In genomic region chr22:24427500-24428164, GRCh38 we compare ENCODE assay signal across 8 cellular contexts. TPM values are rescaled to one million over a fixed set of nuclear protein-coding genes. Genes with fewer than 3 reads are reported as not detected.
DNase-seq lines count a peak whose midpoint lies in the region; ATAC-seq and TF ChIP-seq lines count a peak whose summit lies in the region.

ADORA2A (plus strand) TSS chr22:24427599; CDS start chr22:24433405, 5,806 bp downstream.

- TF ChIP-seq RAD21 in SK-N-SH (IDR thresholded peaks at IDR 0.05; ENCODE audit: low read length), result no peak

- H3K9me3 ChIP-seq in SK-N-SH, result no peaks in the 10 kb centered on the region

- no peaks in the 10 kb centered on the region for H3F3A ChIP-seq in SK-N-SH (replicated peaks; ENCODE audit: insufficient read depth)

- no peaks in the 10 kb centered on the region for H3K36me3 Mint-ChIP-seq in type B pancreatic cell

- no peak within 1 kb of the TSS for H2AFZ ChIP-seq in SK-N-SH (ENCODE audit: low read depth)

- H3K4me2 ChIP-seq in SK-N-SH, result no peak within 1 kb of the TSS

- H3K27ac Mint-ChIP-seq in type B pancreatic cell, result peak within 1 kb of the TSS; percentile 79

- H3K36me3 ChIP-seq in SK-N-SH (replicated peaks in 1 of 2; ENCODE audit: control insufficient read depth in 1 of 2, insufficient read depth in 2 of 2, low read length in 1 of 2), result no peaks in the 10 kb centered on the region

- no peak for TF ChIP-seq EP300 in SK-N-SH (IDR thresholded peaks at IDR 0.05; ENCODE audit: borderline replicate concordance in 1 of 2, low read depth in 1 of 2, low read length in 1 of 2)

- H3K79me2 ChIP-seq in SK-N-SH (ENCODE audit: insufficient read depth), result no peaks in the 10 kb centered on the region

- no peaks in the 10 kb centered on the region for H3K27me3 ChIP-seq in SK-N-SH (ENCODE audit: insufficient read depth)

- DNase-seq in SK-N-SH (peak; percentile 39), Kasumi-1 (lab: John Stamatoyannopoulos, UW) (peak; percentile 18 to 25), mucosa of gallbladder (ENCODE audit: low spot score) (peak; percentile 51), type B pancreatic cell (ENCODE audit: extremely low spot score, unreplicated experiment) (no peak), NCI-H82 treated with DMSO at 0.1 percent for 48 hours (lab: John Stamatoyannopoulos, UW; ENCODE audit: unreplicated experiment) (no peak)
- DNase-seq in activated T-cell treated with anti-CD3 and anti-CD28 coated beads, Interleukin-2, amount 50 U/mL, for 48 hours, result peak; percentile 84 to 87

- no peak within 1 kb of the TSS for H3K9ac ChIP-seq in SK-N-SH

- TF ChIP-seq CTCF in SK-N-SH (IDR thresholded peaks at IDR 0.05) (no peak), type B pancreatic cell (conservative IDR thresholded peaks at IDR 0.05) (no peak)

- H3K27me3 Mint-ChIP-seq in type B pancreatic cell, result peaks cover 27% of the 10 kb centered on the region

- H3K4me1 ChIP-seq in SK-N-SH (ENCODE audit: control insufficient read depth in 1 of 2, insufficient read depth in 2 of 2, low read depth in 1 of 2, low read length in 1 of 2), result peaks cover 8 to 78% of the 10 kb centered on the region in 2 experiments; a peak in 2 of 4 replicates

- H3K9me3 Mint-ChIP-seq in type B pancreatic cell, result no peaks in the 10 kb centered on the region

- no peaks in the 10 kb centered on the region for H4K20me1 ChIP-seq in SK-N-SH (ENCODE audit: insufficient read depth)

- no peaks in the 10 kb centered on the region for H3K9me2 ChIP-seq in SK-N-SH

- peaks cover 25% of the 10 kb centered on the region for H3K4me1 Mint-ChIP-seq in type B pancreatic cell (ENCODE audit: unreplicated experiment)

- CTCF ChIA-PET in SK-N-SH (lab: Yijun Ruan, JAX), result interaction anchor here (0.6 to 5.5 kb wide), 6 partner anchors 11 to 146 kb away, joined by 3 to 46 read pairs (median 4); no protein-coding TSS in a partner anchor

- 98% methylated on average over 11 of the region's 22 CpGs for WGBS in SK-N-SH (ENCODE audit: low lambda C conversion rate)

- H3K4me3 Mint-ChIP-seq in type B pancreatic cell, result peak within 1 kb of the TSS; percentile 41

- H3K27ac ChIP-seq in SK-N-SH (ENCODE audit: low read depth in 2 of 2, low read length in 1 of 2), result peak within 1 kb of the TSS in 1 of 2 experiments; percentile 89; a peak in 2 of 4 replicates

- H3K4me3 ChIP-seq in SK-N-SH (ENCODE audit: low read depth in 2 of 2, low read length in 1 of 2), result peak within 1 kb of the TSS in 1 of 2 experiments; percentile 6; a peak in 1 of 4 replicates

- POLR2A ChIA-PET in SK-N-SH (lab: Yijun Ruan, JAX), result interaction anchor here (0.6 to 1.4 kb wide), 4 partner anchors 12 to 45 kb away, joined by 3 to 4 read pairs (median 4); no protein-coding TSS in a partner anchor

- ATAC-seq in SK-N-SH treated with all-trans-retinoic acid at 6 μM for 48 hours, result no peak
- no peak for ATAC-seq in GM18519 (IDR thresholded peaks at IDR 0.05; ENCODE audit: low FRiP score, unreplicated experiment)

TF ChIP-seq in SK-N-SH, 30 proteins besides CTCF, POLR2A, EP300 and RAD21:
- no peak for TF ChIP-seq FOSL2 (IDR thresholded peaks at IDR 0.05; ENCODE audit: borderline replicate concordance, low read depth)
- no peak for TF ChIP-seq USF1 (IDR thresholded peaks at IDR 0.05; ENCODE audit: borderline replicate concordance, low read depth)
TF ChIP-seq in SK-N-SH: peak in this region for 0.

TF ChIP-seq in SK-N-SH treated with all-trans-retinoic acid at 6 μM for 48 hours, 23 proteins besides CTCF, POLR2A, EP300 and RAD21:
- TF ChIP-seq ARNTL (CRISPR knock-in tag; IDR thresholded peaks at IDR 0.05; ENCODE audit: borderline replicate concordance, low read depth) (no peak), OSR1 (CRISPR knock-in tag; IDR thresholded peaks at IDR 0.05) (no peak), ZNF70 (CRISPR knock-in tag; IDR thresholded peaks at IDR 0.05) (no peak), ZFP30 (CRISPR knock-in tag; IDR thresholded peaks at IDR 0.05) (no peak), GLIS3 (CRISPR knock-in tag; IDR thresholded peaks at IDR 0.05) (no peak), ZNF8 (CRISPR knock-in tag; IDR thresholded peaks at IDR 0.05) (no peak), CSDC2 (CRISPR knock-in tag; IDR thresholded peaks at IDR 0.05) (no peak)
TF ChIP-seq in SK-N-SH treated with all-trans-retinoic acid at 6 μM for 48 hours: peak in this region for 0.

RNA-seq across cellular contexts. Expression of gene ADORA2A, which starts in this region (rescaled TPM):
- 9.3 and 12.0 TPM in 2 replicates for polyA plus RNA-seq in SK-N-SH (2012; rRNA removed)
- polyA plus RNA-seq in SK-N-SH (2012; cell fraction: cytosol; rRNA removed), result 5.1 and 9.7 TPM in 2 replicates
- 22.5 and 26.1 TPM in 2 replicates for polyA plus RNA-seq in SK-N-SH (2012; cell fraction: nucleus; rRNA removed)
- total RNA-seq in mucosa of gallbladder (4.1 TPM), type B pancreatic cell (ENCODE audit: low replicate concordance) (7.2 and 19.2 TPM in 2 replicates)

Comparison
In these comparisons a context has a peak if more than half of its experiments do, and no peak if none do; other contexts are left out.
1. DNase-seq: peak in SK-N-SH (single experiment), Kasumi-1 (2 of 2), activated T-cell treated with anti-CD3 and anti-CD28 coated beads, Interleukin-2, amount 50 U/mL, for 48 hours (2 of 2) and mucosa of gallbladder (single experiment); none in type B pancreatic cell (single experiment) and NCI-H82 treated with DMSO at 0.1 percent for 48 hours (single experiment).